Comparison of ENCODE assay signal across 29 cellular contexts in genomic region chr9:86549920-86550319, GRCh38.
A peak's percentile ranks its signal among the peaks of the same experiment; 100 is the strongest.
DNase-seq lines count a peak whose midpoint lies in the region; ATAC-seq, FAIRE-seq and TF ChIP-seq lines count a peak whose summit lies in the region.
"Had no signal": no experiment of that assay in that cellular context is flagged by ENCODE, and none has a peak within 500 bp of the region (broad histone marks: within the 10 kb centered on the region; RNA-seq: fewer than 3 reads in every experiment).

No MANE protein-coding gene starts in this region.

- H2BK12ac ChIP-seq in mesenchymal stem cell (ENCODE audit: low read length in 2 of 2) = no peak overlapping the region

- WGBS in mesenchymal stem cell = 76% methylated on average over 2 of the region's 2 CpGs

- TF ChIP-seq CTCF in astrocyte (IDR thresholded peaks at IDR 0.05; ENCODE audit: insufficient read depth, low read depth, low read length) = no peak

- H3K4ac ChIP-seq in mesenchymal stem cell (ENCODE audit: low read depth in 1 of 2, low read length in 2 of 2) = no peak overlapping the region

- no peaks in the 10 kb centered on the region for H3K79me2 ChIP-seq in ACC112 (ENCODE audit: control insufficient read depth, insufficient read depth, low read length, unreplicated experiment)
- H3K79me2 ChIP-seq in astrocyte (ENCODE audit: insufficient read depth, low read length) = no peaks in the 10 kb centered on the region

- H3K27me3 ChIP-seq in ACC112 (ENCODE audit: insufficient read depth, low read length) (no peaks in the 10 kb centered on the region), astrocyte (ENCODE audit: insufficient read depth, low read length) (no peaks in the 10 kb centered on the region), mesenchymal stem cell (ENCODE audit: control insufficient read depth in 1 of 2, insufficient read depth in 1 of 2, low read length in 2 of 2) (no peaks in the 10 kb centered on the region)
- H3K27me3 ChIP-seq: colonic mucosa, transverse colon had no signal

- no peak overlapping the region for H2BK120ac ChIP-seq in mesenchymal stem cell (ENCODE audit: low read depth, low read length)

- H2AFZ ChIP-seq in ACC112 (ENCODE audit: low read length, unreplicated experiment) = no peak overlapping the region
- no peak overlapping the region for H2AFZ ChIP-seq in astrocyte (ENCODE audit: low read depth, low read length)
- no peak overlapping the region for H2AFZ ChIP-seq in mesenchymal stem cell (ENCODE audit: low read depth, low read length)

- no peak overlapping the region for H3K18ac ChIP-seq in mesenchymal stem cell (ENCODE audit: low read depth in 1 of 2, low read length in 2 of 2)

- ATAC-seq in HG02610 (IDR thresholded peaks at IDR 0.05; ENCODE audit: unreplicated experiment) = no peak
- ATAC-seq: activated CD4-positive, alpha-beta T cell treated with anti-CD3 and anti-CD28 coated beads for 36 hours; esophagus mucosa; psoas muscle had no signal

- H3K23ac ChIP-seq in mesenchymal stem cell (ENCODE audit: low read length in 2 of 2) = no peak overlapping the region

- no peak overlapping the region for H2BK15ac ChIP-seq in mesenchymal stem cell (ENCODE audit: low read depth, poor library complexity, severe bottlenecking)

- H3K27me3 Mint-ChIP-seq in astrocyte (ENCODE audit: low read depth, unreplicated experiment) = no peaks in the 10 kb centered on the region

- no peak overlapping the region for H4K91ac ChIP-seq in mesenchymal stem cell (ENCODE audit: low read length)

- H3K36me3 Mint-ChIP-seq in astrocyte (ENCODE audit: low read depth, unreplicated experiment) = no peaks in the 10 kb centered on the region
- H3K36me3 Mint-ChIP-seq: CD14-positive monocyte had no signal

- no peak overlapping the region for H3K27ac Mint-ChIP-seq in astrocyte (ENCODE audit: unreplicated experiment)
- H3K27ac Mint-ChIP-seq: activated CD4-positive, alpha-beta T cell treated with anti-CD3 and anti-CD28 coated beads for 36 hours; CD14-positive monocyte had no signal

- H3K4me2 ChIP-seq in astrocyte (ENCODE audit: low read length) = peak overlapping the region; percentile 38
- H3K4me2 ChIP-seq in mesenchymal stem cell (ENCODE audit: low read length, poor library complexity, severe bottlenecking) = no peak overlapping the region
- H3K4me2 ChIP-seq: KMS-11 had no signal

- no peak overlapping the region for H2BK5ac ChIP-seq in mesenchymal stem cell (ENCODE audit: low read depth, low read length, poor library complexity, severe bottlenecking)

- H3K9ac ChIP-seq in astrocyte (ENCODE audit: low read length) (no peak overlapping the region), mesenchymal stem cell (ENCODE audit: low read length) (peak overlapping the region; percentile 74)
- H3K9ac ChIP-seq: KMS-11 had no signal

- H3K36me3 ChIP-seq in ACC112 (ENCODE audit: insufficient read depth, low read length) (no peaks in the 10 kb centered on the region), astrocyte (ENCODE audit: insufficient read depth, low read length) (no peaks in the 10 kb centered on the region), mesenchymal stem cell (ENCODE audit: control insufficient read depth in 1 of 2, insufficient read depth in 2 of 2, low read depth in 1 of 2, low read length in 2 of 2) (no peaks in the 10 kb centered on the region)
- H3K36me3 ChIP-seq: adrenal gland, colonic mucosa, transverse colon had no signal

- H3K4me3 ChIP-seq in ACC112 (ENCODE audit: low read depth, low read length) (no peak overlapping the region; the same call in 1 of the 2 replicates), astrocyte (ENCODE audit: insufficient read depth, low read depth, low read length) (no peak overlapping the region), mesenchymal stem cell (ENCODE audit: insufficient read depth in 1 of 2, low read depth in 1 of 2, low read length in 2 of 2) (peak overlapping the region in 1 of 2 experiments; percentile 45)
- H3K4me3 ChIP-seq: adrenal gland, colonic mucosa, psoas muscle, transverse colon had no signal

- no peaks in the 10 kb centered on the region for H4K20me1 ChIP-seq in astrocyte (ENCODE audit: insufficient read depth, low read length)

- no peaks in the 10 kb centered on the region for H3K79me1 ChIP-seq in mesenchymal stem cell (replicated peaks; ENCODE audit: low read length, poor library complexity, severe bottlenecking)

- no peaks in the 10 kb centered on the region for H3K9me3 Mint-ChIP-seq in astrocyte (ENCODE audit: unreplicated experiment)

- FAIRE-seq in astrocyte (lab: Jason Lieb, UNC) = no peak
- FAIRE-seq: bronchial epithelial cell, HTR-8/SVneo had no signal

- no peak overlapping the region for H2AK5ac ChIP-seq in mesenchymal stem cell (ENCODE audit: low read length, severe bottlenecking)

- H4K8ac ChIP-seq in mesenchymal stem cell (ENCODE audit: low read length) = no peak overlapping the region

- peaks cover 2% of the 10 kb centered on the region for H3K4me1 Mint-ChIP-seq in astrocyte (ENCODE audit: low read depth, unreplicated experiment)
- H3K4me1 Mint-ChIP-seq: activated CD4-positive, alpha-beta T cell treated with anti-CD3 and anti-CD28 coated beads for 36 hours; CD14-positive monocyte had no signal

- no peaks in the 10 kb centered on the region for H3K9me3 ChIP-seq in astrocyte (ENCODE audit: insufficient read depth, low read depth, low read length)
- no peaks in the 10 kb centered on the region for H3K9me3 ChIP-seq in mesenchymal stem cell (ENCODE audit: control insufficient read depth, low read length)
- H3K9me3 ChIP-seq: adrenal gland, colonic mucosa, psoas muscle, transverse colon had no signal

- H3K14ac ChIP-seq in mesenchymal stem cell (ENCODE audit: low read length in 2 of 2) = no peak overlapping the region

- DNase-seq in GM04504 (ENCODE audit: low read depth) (peak; percentile 53), astrocyte (ENCODE audit: low read depth) (no peak), mesenchymal stem cell (no peak), SIG-M5 treated with dmso at 0.1 percent for 504 hours (lab: John Stamatoyannopoulos, UW; ENCODE audit: unreplicated experiment) (no peak)
- DNase-seq in stimulated activated CD4-positive, alpha-beta T cell treated with anti-CD3 and anti-CD28 coated beads, Interleukin-2, amount 100 ng/mL, for 48 hours = no peak
- DNase-seq in activated effector memory CD4-positive, alpha-beta T cell treated with Interleukin-2 at 50 U/mL for 16 hours = no peak
- DNase-seq: 8988T; activated CD4-positive, alpha-beta T cell treated with anti-CD3 and anti-CD28 coated beads for 36 hours; activated CD8-positive, alpha-beta memory T cell treated with anti-CD3 and anti-CD28 coated beads for 24 hours; activated T-cell treated with anti-CD3 and anti-CD28 coated beads, Interleukin-2, amount 50 U/mL, for 1 hour; adrenal gland; Calu3; colonic mucosa; head of caudate nucleus; mammary epithelial cell; NCI-H1694; NCI-H2171 treated with DMSO at 0.1 percent for 48 hours; NCI-H524; NK-92 treated with Interleukin-12 subunit alpha and Interleukin-12 subunit beta, amount 100 ng/mL, for 24 hours; psoas muscle; T-helper 2 cell; transverse colon had no signal

- H3K4me1 ChIP-seq in ACC112 (ENCODE audit: control insufficient read depth, insufficient read depth, low read length, unreplicated experiment) = peaks cover 27% of the 10 kb centered on the region
- peaks cover 10% of the 10 kb centered on the region for H3K4me1 ChIP-seq in astrocyte (ENCODE audit: insufficient read depth, low read length)
- H3K4me1 ChIP-seq in mesenchymal stem cell (ENCODE audit: control insufficient read depth, insufficient read depth, low read depth, low read length) = no peaks in the 10 kb centered on the region
- H3K4me1 ChIP-seq: adrenal gland, colonic mucosa, transverse colon had no signal

- H3K4me3 Mint-ChIP-seq in astrocyte (ENCODE audit: unreplicated experiment) = no peak overlapping the region
- H3K4me3 Mint-ChIP-seq: activated CD4-positive, alpha-beta T cell treated with anti-CD3 and anti-CD28 coated beads for 36 hours; CD14-positive monocyte had no signal

- H3K27ac ChIP-seq in ACC112 (ENCODE audit: low read depth, low read length) = peak overlapping the region; percentile 74
- H3K27ac ChIP-seq in astrocyte (ENCODE audit: low read depth, low read length) = peak overlapping the region; percentile 26
- H3K27ac ChIP-seq in mesenchymal stem cell (ENCODE audit: low read length, poor library complexity, severe bottlenecking) = no peak overlapping the region
- H3K27ac ChIP-seq: adrenal gland, colonic mucosa, KMS-11, psoas muscle, transverse colon had no signal
